In the genomic region with DNA sequence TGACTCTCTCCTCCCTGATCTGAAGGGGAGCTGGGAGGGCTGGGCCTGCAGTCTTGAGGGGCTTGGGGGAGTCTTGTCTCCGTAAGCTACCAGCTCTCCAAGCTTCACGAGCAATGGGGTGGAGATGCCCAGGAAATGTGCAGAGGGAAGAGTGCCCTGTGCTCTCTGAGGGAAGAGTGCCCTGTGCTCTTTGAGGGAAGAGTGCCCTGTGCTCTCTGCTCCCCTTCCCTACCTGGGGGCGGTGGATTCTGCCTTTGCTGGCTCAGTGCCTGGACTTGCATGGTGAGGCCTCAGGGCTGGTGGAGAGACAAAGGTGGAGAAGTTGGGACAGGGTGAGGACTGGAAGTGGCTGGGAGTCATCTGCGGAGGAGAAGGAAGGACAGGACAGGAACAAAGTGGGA, we compare ENCODE assay signal across 20 cellular contexts.
A peak's percentile ranks its signal among the peaks of the same experiment; 100 is the strongest.
DNase-seq lines count a peak whose midpoint lies in the region; ATAC-seq, FAIRE-seq and TF ChIP-seq lines count a peak whose summit lies in the region.
"Had no signal": no experiment of that assay in that cellular context is flagged by ENCODE, and none has a peak within 500 bp of the region (broad histone marks: within the 10 kb centered on the region; RNA-seq: fewer than 3 reads in every experiment).

No MANE protein-coding gene starts in this region.

- H3K27me3 Mint-ChIP-seq in MCF 10A (ENCODE audit: insufficient read depth, unreplicated experiment) (no peaks in the 10 kb centered on the region), GM23338 (ENCODE audit: insufficient read depth, low read depth, poor library complexity) (peaks cover 14% of the 10 kb centered on the region)

- no peaks in the 10 kb centered on the region for H3K9me2 ChIP-seq in GM23338 (ENCODE audit: insufficient read depth)

- peaks cover 8% of the 10 kb centered on the region for H3K9me3 Mint-ChIP-seq in MCF 10A (ENCODE audit: unreplicated experiment)
- no peaks in the 10 kb centered on the region; the same call in 2 of the 3 replicates for H3K9me3 Mint-ChIP-seq in GM23338
- H3K9me3 Mint-ChIP-seq: CD14-positive monocyte had no signal

- no peaks in the 10 kb centered on the region for H3K27me3 ChIP-seq in breast epithelium
- no peaks in the 10 kb centered on the region for H3K27me3 ChIP-seq in Peyer's patch
- no peaks in the 10 kb centered on the region for H3K27me3 ChIP-seq in mesendoderm (ENCODE audit: insufficient read depth, low read length, poor library complexity)
- H3K27me3 ChIP-seq in sigmoid colon: no peaks in the 10 kb centered on the region
- H3K27me3 ChIP-seq in GM23338 (ENCODE audit: insufficient read depth): no peaks in the 10 kb centered on the region

- H3K4me1 Mint-ChIP-seq in MCF 10A (ENCODE audit: insufficient read depth, unreplicated experiment) (peaks cover 16% of the 10 kb centered on the region), GM23338 (no peaks in the 10 kb centered on the region; the same call in 2 of the 3 replicates)
- H3K4me1 Mint-ChIP-seq: B cell, CD14-positive monocyte had no signal

- intact Hi-C loops in MCF 10A (cut with micrococcal nuclease) (no loop called here), breast epithelium (cut with DNase I; ENCODE audit: low total_unique reads) (no loop called here), sigmoid colon (cut with DNase I) (no loop called here)

- no TSS peak for BruUV-seq in MCF 10A (replicated peaks; lab: Mats Ljungman, UMichigan)

- H2AFZ ChIP-seq in GM23338: no peak overlapping the region

- no peak overlapping the region for H3K9ac ChIP-seq in mesendoderm (ENCODE audit: low read length)

- H3K4ac ChIP-seq in mesendoderm (ENCODE audit: low read depth, low read length): no peak overlapping the region

- H4K5ac ChIP-seq in mesendoderm (ENCODE audit: low read length): no peak overlapping the region

- H3K4me3 Mint-ChIP-seq in MCF 10A (ENCODE audit: unreplicated experiment) (no peak overlapping the region), GM23338 (no peak overlapping the region)
- H3K4me3 Mint-ChIP-seq: B cell, CD14-positive monocyte had no signal

- H2BK15ac ChIP-seq in mesendoderm (replicated peaks; ENCODE audit: low read depth): no peak overlapping the region

- no peak overlapping the region for H2BK5ac ChIP-seq in mesendoderm (ENCODE audit: low read length)

- H2AK5ac ChIP-seq in mesendoderm (ENCODE audit: low read length): no peak overlapping the region

- H4K8ac ChIP-seq in mesendoderm (ENCODE audit: low read depth, low read length): no peak overlapping the region

- H3K4me1 ChIP-seq in breast epithelium (no peaks in the 10 kb centered on the region), Peyer's patch (no peaks in the 10 kb centered on the region), mesendoderm (ENCODE audit: control insufficient read depth, low read depth, low read length) (no peaks in the 10 kb centered on the region), sigmoid colon (no peaks in the 10 kb centered on the region), GM23338 (ENCODE audit: insufficient read depth) (no peaks in the 10 kb centered on the region)

- no peak for FAIRE-seq in RCC 7860 (lab: Jason Lieb, UNC)
- FAIRE-seq: A204.1, H54 had no signal

- no peak overlapping the region for H3K18ac ChIP-seq in mesendoderm (ENCODE audit: low read length)

- no peaks in the 10 kb centered on the region for H4K20me1 ChIP-seq in GM23338 (replicated peaks; ENCODE audit: insufficient read depth)

- CTCF ChIA-PET in MCF 10A (lab: Yijun Ruan, JAX): interaction anchor here (0.5 kb wide), 1 partner anchor 572 kb away, joined by 3 read pairs; no protein-coding TSS in a partner anchor

- no peak overlapping the region for H2BK120ac ChIP-seq in mesendoderm (ENCODE audit: low read depth, low read length)

- H3K27ac Mint-ChIP-seq in MCF 10A (ENCODE audit: low read depth, unreplicated experiment) (peak overlapping the region; percentile 40), GM23338 (no peak overlapping the region)
- H3K27ac Mint-ChIP-seq: B cell had no signal

- peak overlapping the region; percentile 80 for H3K23ac ChIP-seq in mesendoderm (ENCODE audit: low read length)

- H3K27ac ChIP-seq in breast epithelium (no peak overlapping the region), Peyer's patch (no peak overlapping the region), mesendoderm (ENCODE audit: low read depth, low read length) (no peak overlapping the region), sigmoid colon (no peak overlapping the region), GM23338 (ENCODE audit: low read depth) (no peak overlapping the region)

- no CpG with 5 or more reads among the region's 4 CpGs for WGBS in mesendoderm (ENCODE audit: extremely low coverage, insufficient coverage, low lambda C conversion rate)
- WGBS in sigmoid colon, 2 donors: 75 to 82% methylated on average over 4 of the region's 4 CpGs

- TF ChIP-seq CTCF in MCF 10A (IDR thresholded peaks at IDR 0.05; ENCODE audit: unreplicated experiment) (no peak), breast epithelium (IDR thresholded peaks at IDR 0.05) (no peak), Peyer's patch (IDR thresholded peaks at IDR 0.05) (no peak), sigmoid colon (IDR thresholded peaks at IDR 0.05) (no peak), GM23338 (conservative IDR thresholded peaks at IDR 0.05; ENCODE audit: low read depth in 2 of 2) (no peak)

- TF ChIP-seq POLR2A in breast epithelium (IDR thresholded peaks at IDR 0.05) (no peak), Peyer's patch (IDR thresholded peaks at IDR 0.05) (no peak), sigmoid colon (IDR thresholded peaks at IDR 0.05) (no peak)

- POLR2A ChIA-PET in MCF 10A (lab: Yijun Ruan, JAX): interaction anchor here (0.6 to 1.0 kb wide), 2 partner anchors 11 to 508 kb away, joined by 3 to 5 read pairs; no protein-coding TSS in a partner anchor

- H3K4me2 ChIP-seq in mesendoderm (ENCODE audit: low read length) (no peak overlapping the region), GM23338 (no peak overlapping the region)

- peak; percentile 55 for DNase-seq in MCF 10A (ENCODE audit: unreplicated experiment)
- no peak for DNase-seq in breast epithelium (ENCODE audit: low spot score in 2 of 2)
- peak in 2 of 3 donors; percentile 25 to 30 for DNase-seq in Peyer's patch
- no peak for DNase-seq in mesendoderm
- DNase-seq in sigmoid colon: peak; percentile 49
- no peak for DNase-seq in GM23338 (ENCODE audit: low spot score)
- no peak for DNase-seq in HuH-7 (ENCODE audit: low spot score)
- no peak for DNase-seq in RCC 7860 (ENCODE audit: low spot score)
- DNase-seq: KBM-7, NCI-H1092 treated with DMSO at 0.1 percent for 48 hours, NCI-H1436 treated with DMSO at 0.1 percent for 48 hours, NCI-H1930, NCI-H226, NCI-H510A treated with DMSO at 0.1 percent for 48 hours, NCI-H748 treated with DMSO at 0.1 percent for 48 hours, Right ventricle myocardium superior had no signal

- H3K56ac ChIP-seq in mesendoderm (ENCODE audit: low read length): no peak overlapping the region

- peaks cover 0 to under 1% of the 10 kb centered on the region in 2 donors for H3K9me3 ChIP-seq in breast epithelium
- no peaks in the 10 kb centered on the region for H3K9me3 ChIP-seq in Peyer's patch
- no peaks in the 10 kb centered on the region for H3K9me3 ChIP-seq in sigmoid colon

- no peaks in the 10 kb centered on the region for H3K79me1 ChIP-seq in mesendoderm (ENCODE audit: low read length)

- H3K36me3 ChIP-seq in breast epithelium: no peaks in the 10 kb centered on the region
- no peaks in the 10 kb centered on the region for H3K36me3 ChIP-seq in Peyer's patch
- H3K36me3 ChIP-seq in mesendoderm (ENCODE audit: control insufficient read depth, insufficient read depth, low read length): no peaks in the 10 kb centered on the region
- no peaks in the 10 kb centered on the region for H3K36me3 ChIP-seq in sigmoid colon
- H3K36me3 ChIP-seq in GM23338 (ENCODE audit: insufficient read depth): no peaks in the 10 kb centered on the region

- no peak for ATAC-seq in GM23338

- TF ChIP-seq EP300 in sigmoid colon (IDR thresholded peaks at IDR 0.05): no peak

- H3K36me3 Mint-ChIP-seq in MCF 10A (ENCODE audit: insufficient read depth, unreplicated experiment) (peaks cover 23% of the 10 kb centered on the region), GM23338 (ENCODE audit: low read depth) (no peaks in the 10 kb centered on the region)
- H3K36me3 Mint-ChIP-seq: CD14-positive monocyte had no signal

- H3F3A ChIP-seq in GM23338 (replicated peaks; ENCODE audit: low read depth): no peaks in the 10 kb centered on the region

- no peak overlapping the region for H3K4me3 ChIP-seq in breast epithelium
- no peak overlapping the region for H3K4me3 ChIP-seq in Peyer's patch
- H3K4me3 ChIP-seq in mesendoderm (ENCODE audit: low read length): no peak overlapping the region
- no peak overlapping the region for H3K4me3 ChIP-seq in sigmoid colon
- H3K4me3 ChIP-seq in GM23338: no peak overlapping the region

- H3K79me2 ChIP-seq in mesendoderm (ENCODE audit: control insufficient read depth, insufficient read depth, low read length): no peaks in the 10 kb centered on the region
- no peaks in the 10 kb centered on the region for H3K79me2 ChIP-seq in GM23338 (replicated peaks; ENCODE audit: insufficient read depth)

TF ChIP-seq in GM23338, 12 proteins besides CTCF, POLR2A, EP300 and RAD21 (continues in another document):
- TF ChIP-seq JUNB (IDR thresholded peaks at IDR 0.05; ENCODE audit: unreplicated experiment) (no peak), CREB1 (CRISPR knock-in tag; IDR thresholded peaks at IDR 0.05; ENCODE audit: low read depth) (no peak), ZNF331 (CRISPR knock-in tag; IDR thresholded peaks at IDR 0.05; ENCODE audit: low read depth) (no peak), ZNF114 (CRISPR knock-in tag; IDR thresholded peaks at IDR 0.05) (no peak)

Comparison
In these comparisons a context has a peak if more than half of its experiments do, and no peak if none do; other contexts are left out.
1. DNase-seq: peak in MCF 10A (single experiment), Peyer's patch (2 of 3) and sigmoid colon (single experiment); none in breast epithelium (0 of 2), mesendoderm (single experiment), GM23338 (single experiment), HuH-7 (single experiment) and RCC 7860 (single experiment).